ENCODE assay signal across 19 cellular contexts in the genomic region with DNA sequence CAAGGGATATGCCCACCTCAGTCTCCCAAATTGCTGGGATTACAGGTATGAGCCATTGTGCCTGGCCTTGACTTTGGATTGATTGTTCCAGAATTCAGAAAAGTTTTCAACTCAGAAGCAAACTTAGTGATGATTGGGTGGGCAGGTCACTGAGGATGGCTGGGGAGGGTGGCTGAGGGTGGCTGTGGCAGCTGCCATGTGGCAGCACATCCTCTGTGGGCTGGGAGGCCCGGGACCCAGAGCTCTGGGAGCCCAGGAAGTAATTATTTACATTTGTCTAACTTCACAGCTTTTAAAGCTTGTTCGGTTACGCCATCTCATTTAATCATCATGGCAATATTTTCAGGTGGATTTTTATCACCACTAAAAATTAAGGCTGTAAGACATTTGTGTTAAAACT.
DNase-seq lines count a peak whose midpoint lies in the region; ATAC-seq, FAIRE-seq and TF ChIP-seq lines count a peak whose summit lies in the region.
"Had no signal": no experiment of that assay in that cellular context is flagged by ENCODE, and none has a peak within 500 bp of the region (broad histone marks: within the 10 kb centered on the region; RNA-seq: fewer than 3 reads in every experiment).

No MANE protein-coding gene starts in this region.

- H3K4me2 ChIP-seq in DND-41 (ENCODE audit: insufficient read depth, low read length) (no peak overlapping the region), HepG2 (ENCODE audit: low read depth, low read length) (peak overlapping the region; percentile 71)

- in situ Hi-C loops in HepG2 (cut with HindIII; ENCODE audit: extremely low pct_ligation_motif_present, low pct_unique_long_range_greater_than_20kb), result no loop called here

- H3K36me3 Mint-ChIP-seq in chondrocyte (ENCODE audit: low read depth), result peaks cover 1% of the 10 kb centered on the region
- H3K36me3 Mint-ChIP-seq: CD8-positive, alpha-beta memory T cell had no signal

- TF ChIP-seq CTCF in DND-41 (IDR thresholded peaks at IDR 0.05; ENCODE audit: borderline replicate concordance, extremely low read depth, low read length, poor library complexity, severe bottlenecking), result no peak
- TF ChIP-seq CTCF in chondrocyte (IDR thresholded peaks at IDR 0.05), result no peak
- no peak for TF ChIP-seq CTCF in HepG2 (CRISPR knock-in tag; IDR thresholded peaks at IDR 0.05)

- H3K27me3 ChIP-seq in DND-41 (ENCODE audit: insufficient read depth, low read length, poor library complexity) (no peaks in the 10 kb centered on the region), HepG2 (ENCODE audit: control insufficient read depth in 1 of 2, insufficient read depth in 2 of 2, low read length in 2 of 2) (peaks cover 2 to 36% of the 10 kb centered on the region in 2 experiments; a peak in 4 of 5 replicates)

- no peak for FAIRE-seq in HepG2 (lab: Jason Lieb, UNC)
- FAIRE-seq: D721Med, GM12891, GM18507, H54 had no signal

- H3K4me1 ChIP-seq in DND-41 (ENCODE audit: insufficient read depth, low read length) (no peaks in the 10 kb centered on the region), HepG2 (ENCODE audit: insufficient read depth, low read length) (peaks cover 64% of the 10 kb centered on the region)
- H3K4me1 ChIP-seq: HAP-1 had no signal

- DNase-seq in DND-41, result no peak
- DNase-seq in chondrocyte (ENCODE audit: low spot score), result peak; percentile 76
- no peak for DNase-seq in HepG2 (ENCODE audit: low spot score)
- no peak for DNase-seq in NCI-H1930 (lab: John Stamatoyannopoulos, UW)
- no peak for DNase-seq in SW480 (ENCODE audit: low spot score)
- DNase-seq: CD4-positive, alpha-beta T cell; CD8-positive, alpha-beta memory T cell; DMS 273 treated with DMSO at 0.1 percent for 48 hours; DMS79; GF-D8; GOT3; HFFc6 had no signal

- ATAC-seq in DND-41 (ENCODE audit: insufficient read depth, low read depth) (0 out of 3 replicates have a peak, but pooled peaks have one; percentile 48), HepG2 (no peak), GM21515 (IDR thresholded peaks at IDR 0.05; ENCODE audit: unreplicated experiment) (no peak)

- no peak overlapping the region for H3K27ac Mint-ChIP-seq in chondrocyte (ENCODE audit: unreplicated experiment)
- H3K27ac Mint-ChIP-seq: CD4-positive, alpha-beta T cell; CD8-positive, alpha-beta memory T cell; HFFc6 had no signal

- H2AFZ ChIP-seq in DND-41 (ENCODE audit: low read depth, low read length) (no peak overlapping the region), HepG2 (ENCODE audit: low read length) (no peak overlapping the region)

- H3K9ac ChIP-seq in DND-41 (ENCODE audit: low read depth, low read length) (no peak overlapping the region), HepG2 (ENCODE audit: insufficient read depth, low read depth, low read length) (no peak overlapping the region)

- CTCF ChIA-PET in HepG2 (lab: Yijun Ruan, JAX; ENCODE audit: low intra/inter-chr PET ratio, low total read pairs), result no interaction called here

- no peak overlapping the region for H3K4me3 Mint-ChIP-seq in chondrocyte (ENCODE audit: unreplicated experiment)
- H3K4me3 Mint-ChIP-seq: CD4-positive, alpha-beta T cell; CD8-positive, alpha-beta memory T cell; HFFc6 had no signal

- no TSS peak for BruUV-seq in HepG2 (replicated peaks; lab: Mats Ljungman, UMichigan)

- H3K4me3 ChIP-seq in DND-41 (ENCODE audit: low read depth in 1 of 2, low read length in 2 of 2) (no peak overlapping the region), HepG2 (replicated peaks in 1 of 3; ENCODE audit: insufficient read depth in 1 of 3, low read depth in 2 of 3, low read length in 3 of 3) (no peak overlapping the region)
- H3K4me3 ChIP-seq: HAP-1 had no signal

- H3K36me3 ChIP-seq in DND-41 (ENCODE audit: insufficient read depth, low read length) (no peaks in the 10 kb centered on the region), HepG2 (replicated peaks in 1 of 2; ENCODE audit: control insufficient read depth in 1 of 2, insufficient read depth in 2 of 2, low read length in 2 of 2) (no peaks in the 10 kb centered on the region)
- H3K36me3 ChIP-seq: HAP-1 had no signal

- POLR2A ChIA-PET in HepG2 (lab: Yijun Ruan, JAX), result interaction anchor here (0.6 kb wide), 1 partner anchor 184 kb away, joined by 4 read pairs; no protein-coding TSS in a partner anchor

- no peak for TF ChIP-seq RAD21 in HepG2 (CRISPR knock-in tag; IDR thresholded peaks at IDR 0.05)

- TF ChIP-seq EP300 in HepG2 (IDR thresholded peaks at IDR 0.05; ENCODE audit: low read depth in 2 of 2, low read length in 2 of 2) (no peak), HepG2 (CRISPR knock-in tag; IDR thresholded peaks at IDR 0.05; ENCODE audit: borderline replicate concordance) (no peak)

- peaks cover 4% of the 10 kb centered on the region for H3K4me1 Mint-ChIP-seq in chondrocyte (ENCODE audit: low read depth)
- H3K4me1 Mint-ChIP-seq: CD8-positive, alpha-beta memory T cell had no signal

- 28% methylated on average over 3 of the region's 3 CpGs for WGBS in HepG2 (ENCODE audit: low lambda C conversion rate)

- H3K9me3 ChIP-seq in DND-41 (ENCODE audit: insufficient read depth, low read length, severe bottlenecking) (no peaks in the 10 kb centered on the region), HepG2 (ENCODE audit: low read length) (no peaks in the 10 kb centered on the region)

- H3K79me2 ChIP-seq in DND-41 (ENCODE audit: insufficient read depth, low read length) (no peaks in the 10 kb centered on the region), HepG2 (ENCODE audit: insufficient read depth, low read length) (no peaks in the 10 kb centered on the region)

- no peaks in the 10 kb centered on the region for H3K27me3 Mint-ChIP-seq in chondrocyte (ENCODE audit: low read depth)
- H3K27me3 Mint-ChIP-seq: CD4-positive, alpha-beta T cell had no signal

- intact Hi-C loops in HepG2 (cut with micrococcal nuclease; ENCODE audit: unreplicated experiment), result no loop called here

- no peak for TF ChIP-seq POLR2A in HepG2 (IDR thresholded peaks at IDR 0.05; ENCODE audit: insufficient read depth in 1 of 2, low read depth in 2 of 2, low read length in 2 of 2)

- H3K27ac ChIP-seq in DND-41 (ENCODE audit: low read length), result no peak overlapping the region
- H3K27ac ChIP-seq in HepG2 (ENCODE audit: extremely low read length, insufficient read depth, low read length), result no peak overlapping the region
- H3K27ac ChIP-seq: C4-2B had no signal

- peaks cover 3% of the 10 kb centered on the region for H3K9me3 Mint-ChIP-seq in chondrocyte (ENCODE audit: low read depth)
- H3K9me3 Mint-ChIP-seq: CD4-positive, alpha-beta T cell; CD8-positive, alpha-beta memory T cell had no signal

- no peaks in the 10 kb centered on the region for H4K20me1 ChIP-seq in DND-41 (ENCODE audit: insufficient read depth, low read length)
- H4K20me1 ChIP-seq in HepG2 (ENCODE audit: insufficient read depth, low read length), result no peaks in the 10 kb centered on the region; the same call in 1 of the 2 replicates

TF ChIP-seq in HepG2, 621 proteins besides CTCF, POLR2A, EP300 and RAD21 (continues in another document):
- TF ChIP-seq ATAD3A (CRISPR knock-in tag; IDR thresholded peaks at IDR 0.05) (no peak), ATRX (CRISPR knock-in tag; IDR thresholded peaks at IDR 0.05; ENCODE audit: borderline replicate concordance) (no peak), ZNF296 (CRISPR knock-in tag; conservative IDR thresholded peaks at IDR 0.05) (no peak), POGZ (CRISPR knock-in tag; IDR thresholded peaks at IDR 0.05) (no peak), ZNF883 (CRISPR knock-in tag; IDR thresholded peaks at IDR 0.05; ENCODE audit: not compliant biosample characterization) (no peak), U2AF2 (IDR thresholded peaks at IDR 0.05; ENCODE audit: low read depth, low read length) (no peak), SSRP1 (CRISPR knock-in tag; IDR thresholded peaks at IDR 0.05) (no peak), TBX2 (CRISPR knock-in tag; IDR thresholded peaks at IDR 0.05; ENCODE audit: borderline replicate concordance) (peak; percentile 22; the same call in 1 of the 2 replicates)
- TF ChIP-seq, protein P1, sequence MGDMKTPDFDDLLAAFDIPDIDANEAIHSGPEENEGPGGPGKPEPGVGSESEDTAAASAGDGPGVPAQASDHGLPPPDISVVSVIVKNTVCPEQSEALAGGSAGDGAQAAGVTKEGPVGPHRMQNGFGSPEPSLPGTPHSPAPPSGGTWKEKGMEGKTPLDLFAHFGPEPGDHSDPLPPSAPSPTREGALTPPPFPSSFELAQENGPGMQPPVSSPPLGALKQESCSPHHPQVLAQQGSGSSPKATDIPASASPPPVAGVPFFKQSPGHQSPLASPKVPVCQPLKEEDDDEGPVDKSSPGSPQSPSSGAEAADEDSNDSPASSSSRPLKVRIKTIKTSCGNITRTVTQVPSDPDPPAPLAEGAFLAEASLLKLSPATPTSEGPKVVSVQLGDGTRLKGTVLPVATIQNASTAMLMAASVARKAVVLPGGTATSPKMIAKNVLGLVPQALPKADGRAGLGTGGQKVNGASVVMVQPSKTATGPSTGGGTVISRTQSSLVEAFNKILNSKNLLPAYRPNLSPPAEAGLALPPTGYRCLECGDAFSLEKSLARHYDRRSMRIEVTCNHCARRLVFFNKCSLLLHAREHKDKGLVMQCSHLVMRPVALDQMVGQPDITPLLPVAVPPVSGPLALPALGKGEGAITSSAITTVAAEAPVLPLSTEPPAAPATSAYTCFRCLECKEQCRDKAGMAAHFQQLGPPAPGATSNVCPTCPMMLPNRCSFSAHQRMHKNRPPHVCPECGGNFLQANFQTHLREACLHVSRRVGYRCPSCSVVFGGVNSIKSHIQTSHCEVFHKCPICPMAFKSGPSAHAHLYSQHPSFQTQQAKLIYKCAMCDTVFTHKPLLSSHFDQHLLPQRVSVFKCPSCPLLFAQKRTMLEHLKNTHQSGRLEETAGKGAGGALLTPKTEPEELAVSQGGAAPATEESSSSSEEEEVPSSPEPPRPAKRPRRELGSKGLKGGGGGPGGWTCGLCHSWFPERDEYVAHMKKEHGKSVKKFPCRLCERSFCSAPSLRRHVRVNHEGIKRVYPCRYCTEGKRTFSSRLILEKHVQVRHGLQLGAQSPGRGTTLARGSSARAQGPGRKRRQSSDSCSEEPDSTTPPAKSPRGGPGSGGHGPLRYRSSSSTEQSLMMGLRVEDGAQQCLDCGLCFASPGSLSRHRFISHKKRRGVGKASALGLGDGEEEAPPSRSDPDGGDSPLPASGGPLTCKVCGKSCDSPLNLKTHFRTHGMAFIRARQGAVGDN (CRISPR knock-in tag; IDR thresholded peaks at IDR 0.05), result peak; percentile 21; the same call in 1 of the 2 replicates
- TF ChIP-seq, protein P2, sequence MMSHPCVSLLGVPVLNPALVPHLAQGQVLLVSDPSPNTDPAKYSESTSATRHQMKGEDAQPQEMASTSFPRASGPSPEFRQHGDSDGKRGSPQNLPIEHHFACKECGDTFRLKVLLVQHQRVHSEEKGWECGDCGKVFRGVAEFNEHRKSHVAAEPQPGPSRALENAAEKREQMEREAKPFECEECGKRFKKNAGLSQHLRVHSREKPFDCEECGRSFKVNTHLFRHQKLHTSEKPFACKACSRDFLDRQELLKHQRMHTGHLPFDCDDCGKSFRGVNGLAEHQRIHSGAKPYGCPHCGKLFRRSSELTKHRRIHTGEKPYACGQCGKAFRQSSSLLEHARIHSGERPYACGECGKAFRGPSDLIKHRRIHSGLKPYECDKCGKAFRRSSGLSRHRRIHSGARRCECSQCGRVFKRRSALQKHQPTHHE (CRISPR knock-in tag; IDR thresholded peaks at IDR 0.05; ENCODE audit: borderline replicate concordance), result no peak
